ENCODE assay signal across 1 cellular context in the genomic region with DNA sequence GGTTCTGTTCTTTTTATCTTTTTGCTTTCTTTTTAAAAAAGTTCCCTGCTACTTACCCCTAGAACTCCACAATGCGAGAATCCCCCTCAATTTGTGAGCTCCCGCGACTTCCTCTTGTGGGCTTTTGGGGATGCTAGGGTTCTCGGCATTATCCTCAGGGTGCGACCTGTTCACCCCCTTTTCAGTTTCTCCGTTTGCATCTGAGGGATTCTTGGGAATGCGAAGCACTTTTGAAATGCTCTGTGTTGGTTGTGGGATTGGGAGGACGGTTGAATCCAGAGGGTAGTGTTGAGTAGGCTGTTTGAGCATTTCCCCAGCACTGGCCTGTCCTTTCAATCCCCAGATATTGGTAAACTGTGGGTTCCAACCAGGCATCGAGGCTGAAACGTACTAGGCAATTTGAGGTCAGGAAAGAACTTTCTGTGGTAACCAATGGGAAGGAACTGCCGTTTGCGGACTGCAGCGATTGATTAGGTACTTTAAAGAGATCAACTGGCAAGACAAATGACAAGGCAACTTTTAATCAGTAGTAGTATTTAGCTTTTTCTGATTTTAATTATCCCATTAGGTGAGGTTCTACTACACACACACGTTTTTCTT.
TF ChIP-seq lines count a peak whose summit lies in the region.

No MANE protein-coding gene starts in this region.

TF ChIP-seq in K562, 482 proteins besides CTCF, POLR2A, EP300 and RAD21 (continued from another document and continues in another):
- TF ChIP-seq, protein P1, sequence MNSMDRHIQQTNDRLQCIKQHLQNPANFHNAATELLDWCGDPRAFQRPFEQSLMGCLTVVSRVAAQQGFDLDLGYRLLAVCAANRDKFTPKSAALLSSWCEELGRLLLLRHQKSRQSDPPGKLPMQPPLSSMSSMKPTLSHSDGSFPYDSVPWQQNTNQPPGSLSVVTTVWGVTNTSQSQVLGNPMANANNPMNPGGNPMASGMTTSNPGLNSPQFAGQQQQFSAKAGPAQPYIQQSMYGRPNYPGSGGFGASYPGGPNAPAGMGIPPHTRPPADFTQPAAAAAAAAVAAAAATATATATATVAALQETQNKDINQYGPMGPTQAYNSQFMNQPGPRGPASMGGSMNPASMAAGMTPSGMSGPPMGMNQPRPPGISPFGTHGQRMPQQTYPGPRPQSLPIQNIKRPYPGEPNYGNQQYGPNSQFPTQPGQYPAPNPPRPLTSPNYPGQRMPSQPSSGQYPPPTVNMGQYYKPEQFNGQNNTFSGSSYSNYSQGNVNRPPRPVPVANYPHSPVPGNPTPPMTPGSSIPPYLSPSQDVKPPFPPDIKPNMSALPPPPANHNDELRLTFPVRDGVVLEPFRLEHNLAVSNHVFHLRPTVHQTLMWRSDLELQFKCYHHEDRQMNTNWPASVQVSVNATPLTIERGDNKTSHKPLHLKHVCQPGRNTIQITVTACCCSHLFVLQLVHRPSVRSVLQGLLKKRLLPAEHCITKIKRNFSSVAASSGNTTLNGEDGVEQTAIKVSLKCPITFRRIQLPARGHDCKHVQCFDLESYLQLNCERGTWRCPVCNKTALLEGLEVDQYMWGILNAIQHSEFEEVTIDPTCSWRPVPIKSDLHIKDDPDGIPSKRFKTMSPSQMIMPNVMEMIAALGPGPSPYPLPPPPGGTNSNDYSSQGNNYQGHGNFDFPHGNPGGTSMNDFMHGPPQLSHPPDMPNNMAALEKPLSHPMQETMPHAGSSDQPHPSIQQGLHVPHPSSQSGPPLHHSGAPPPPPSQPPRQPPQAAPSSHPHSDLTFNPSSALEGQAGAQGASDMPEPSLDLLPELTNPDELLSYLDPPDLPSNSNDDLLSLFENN (IDR thresholded peaks at IDR 0.05; ENCODE audit: low read depth in 2 of 2, low read length in 2 of 2), result no peak
- TF ChIP-seq, protein P2, sequence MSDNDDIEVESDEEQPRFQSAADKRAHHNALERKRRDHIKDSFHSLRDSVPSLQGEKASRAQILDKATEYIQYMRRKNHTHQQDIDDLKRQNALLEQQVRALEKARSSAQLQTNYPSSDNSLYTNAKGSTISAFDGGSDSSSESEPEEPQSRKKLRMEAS (CRISPR knock-in tag; IDR thresholded peaks at IDR 0.05), result no peak
- TF ChIP-seq ZNF830 (CRISPR knock-in tag; IDR thresholded peaks at IDR 0.05) (no peak), CXXC5 (CRISPR knock-in tag; IDR thresholded peaks at IDR 0.05) (0 out of 2 replicates have a peak, but pooled peaks have one; percentile 1), POLR3G (IDR thresholded peaks at IDR 0.05; ENCODE audit: extremely low read depth, insufficient read length, insufficient replicate concordance) (no peak), KAT7 (CRISPR knock-in tag; IDR thresholded peaks at IDR 0.05; ENCODE audit: borderline replicate concordance) (peak; percentile 39; the same call in 1 of the 2 replicates), NRF1 (conservative IDR thresholded peaks at IDR 0.05 in 1 of 2, IDR thresholded peaks at IDR 0.05 in 1 of 2) (no peak), MYBL2 (IDR thresholded peaks at IDR 0.05; ENCODE audit: low read depth) (0 out of 2 replicates have a peak, but pooled peaks have one; percentile 6), MYBL2 (CRISPR knock-in tag; IDR thresholded peaks at IDR 0.05; ENCODE audit: borderline replicate concordance) (no peak), KAT2B (IDR thresholded peaks at IDR 0.05; ENCODE audit: low read depth, low read length) (no peak), MAFF (IDR thresholded peaks at IDR 0.05; ENCODE audit: low read length) (peak; percentile 60; the same call in 1 of the 2 replicates), YY1 (IDR thresholded peaks at IDR 0.05; ENCODE audit: borderline replicate concordance in 1 of 3, control insufficient read depth in 1 of 3, extremely low read depth in 1 of 3, insufficient read depth in 3 of 3, insufficient read length in 1 of 3, insufficient replicate concordance in 2 of 3, low read depth in 1 of 3, low read length in 2 of 3) (no peak), OTX1 (CRISPR knock-in tag; IDR thresholded peaks at IDR 0.05) (0 out of 2 replicates have a peak, but pooled peaks have one; percentile 48), TAF9B (IDR thresholded peaks at IDR 0.05; ENCODE audit: partially characterized antibody) (peak; percentile 32), NCOR1 (IDR thresholded peaks at IDR 0.05) (peak; percentile 20; the same call in 1 of the 2 replicates), C11orf30 (IDR thresholded peaks at IDR 0.05; ENCODE audit: low read depth) (0 out of 2 replicates have a peak, but pooled peaks have one; percentile 22), BRD9 (IDR thresholded peaks at IDR 0.05; ENCODE audit: low read depth, partially characterized antibody) (peak; percentile 31), ZNF316 (IDR thresholded peaks at IDR 0.05) (peak; percentile 63), TBP (optimal IDR thresholded peaks at IDR 0.05; ENCODE audit: low read depth, low read length) (peak; percentile 57), RBFOX2 (IDR thresholded peaks at IDR 0.05; ENCODE audit: low read depth, low read length) (no peak), THRAP3 (IDR thresholded peaks at IDR 0.05; ENCODE audit: borderline replicate concordance) (no peak), RNF2 (IDR thresholded peaks at IDR 0.05) (0 out of 2 replicates have a peak, but pooled peaks have one; percentile 10), TAF7 (tag; IDR thresholded peaks at IDR 0.05) (0 out of 2 replicates have a peak, but pooled peaks have one; percentile 35), ZKSCAN1 (IDR thresholded peaks at IDR 0.05; ENCODE audit: low read depth, low read length) (no peak), ZBTB17 (CRISPR knock-in tag; IDR thresholded peaks at IDR 0.05) (0 out of 2 replicates have a peak, but pooled peaks have one; percentile 29), TEAD4 (IDR thresholded peaks at IDR 0.05; ENCODE audit: low read length) (0 out of 2 replicates have a peak, but pooled peaks have one; percentile 12), TEAD4 (CRISPR knock-in tag; IDR thresholded peaks at IDR 0.05; ENCODE audit: borderline replicate concordance) (no peak), HDAC1 (IDR thresholded peaks at IDR 0.05) (peak in 1 of 2 experiments; percentile 8; a peak in 1 of 4 replicates), NBN (IDR thresholded peaks at IDR 0.05; ENCODE audit: low read depth) (no peak), PRMT5 (CRISPR knock-in tag; IDR thresholded peaks at IDR 0.05) (no peak), ZFPM2 (CRISPR knock-in tag; IDR thresholded peaks at IDR 0.05) (no peak)
- TF ChIP-seq, protein P3, sequence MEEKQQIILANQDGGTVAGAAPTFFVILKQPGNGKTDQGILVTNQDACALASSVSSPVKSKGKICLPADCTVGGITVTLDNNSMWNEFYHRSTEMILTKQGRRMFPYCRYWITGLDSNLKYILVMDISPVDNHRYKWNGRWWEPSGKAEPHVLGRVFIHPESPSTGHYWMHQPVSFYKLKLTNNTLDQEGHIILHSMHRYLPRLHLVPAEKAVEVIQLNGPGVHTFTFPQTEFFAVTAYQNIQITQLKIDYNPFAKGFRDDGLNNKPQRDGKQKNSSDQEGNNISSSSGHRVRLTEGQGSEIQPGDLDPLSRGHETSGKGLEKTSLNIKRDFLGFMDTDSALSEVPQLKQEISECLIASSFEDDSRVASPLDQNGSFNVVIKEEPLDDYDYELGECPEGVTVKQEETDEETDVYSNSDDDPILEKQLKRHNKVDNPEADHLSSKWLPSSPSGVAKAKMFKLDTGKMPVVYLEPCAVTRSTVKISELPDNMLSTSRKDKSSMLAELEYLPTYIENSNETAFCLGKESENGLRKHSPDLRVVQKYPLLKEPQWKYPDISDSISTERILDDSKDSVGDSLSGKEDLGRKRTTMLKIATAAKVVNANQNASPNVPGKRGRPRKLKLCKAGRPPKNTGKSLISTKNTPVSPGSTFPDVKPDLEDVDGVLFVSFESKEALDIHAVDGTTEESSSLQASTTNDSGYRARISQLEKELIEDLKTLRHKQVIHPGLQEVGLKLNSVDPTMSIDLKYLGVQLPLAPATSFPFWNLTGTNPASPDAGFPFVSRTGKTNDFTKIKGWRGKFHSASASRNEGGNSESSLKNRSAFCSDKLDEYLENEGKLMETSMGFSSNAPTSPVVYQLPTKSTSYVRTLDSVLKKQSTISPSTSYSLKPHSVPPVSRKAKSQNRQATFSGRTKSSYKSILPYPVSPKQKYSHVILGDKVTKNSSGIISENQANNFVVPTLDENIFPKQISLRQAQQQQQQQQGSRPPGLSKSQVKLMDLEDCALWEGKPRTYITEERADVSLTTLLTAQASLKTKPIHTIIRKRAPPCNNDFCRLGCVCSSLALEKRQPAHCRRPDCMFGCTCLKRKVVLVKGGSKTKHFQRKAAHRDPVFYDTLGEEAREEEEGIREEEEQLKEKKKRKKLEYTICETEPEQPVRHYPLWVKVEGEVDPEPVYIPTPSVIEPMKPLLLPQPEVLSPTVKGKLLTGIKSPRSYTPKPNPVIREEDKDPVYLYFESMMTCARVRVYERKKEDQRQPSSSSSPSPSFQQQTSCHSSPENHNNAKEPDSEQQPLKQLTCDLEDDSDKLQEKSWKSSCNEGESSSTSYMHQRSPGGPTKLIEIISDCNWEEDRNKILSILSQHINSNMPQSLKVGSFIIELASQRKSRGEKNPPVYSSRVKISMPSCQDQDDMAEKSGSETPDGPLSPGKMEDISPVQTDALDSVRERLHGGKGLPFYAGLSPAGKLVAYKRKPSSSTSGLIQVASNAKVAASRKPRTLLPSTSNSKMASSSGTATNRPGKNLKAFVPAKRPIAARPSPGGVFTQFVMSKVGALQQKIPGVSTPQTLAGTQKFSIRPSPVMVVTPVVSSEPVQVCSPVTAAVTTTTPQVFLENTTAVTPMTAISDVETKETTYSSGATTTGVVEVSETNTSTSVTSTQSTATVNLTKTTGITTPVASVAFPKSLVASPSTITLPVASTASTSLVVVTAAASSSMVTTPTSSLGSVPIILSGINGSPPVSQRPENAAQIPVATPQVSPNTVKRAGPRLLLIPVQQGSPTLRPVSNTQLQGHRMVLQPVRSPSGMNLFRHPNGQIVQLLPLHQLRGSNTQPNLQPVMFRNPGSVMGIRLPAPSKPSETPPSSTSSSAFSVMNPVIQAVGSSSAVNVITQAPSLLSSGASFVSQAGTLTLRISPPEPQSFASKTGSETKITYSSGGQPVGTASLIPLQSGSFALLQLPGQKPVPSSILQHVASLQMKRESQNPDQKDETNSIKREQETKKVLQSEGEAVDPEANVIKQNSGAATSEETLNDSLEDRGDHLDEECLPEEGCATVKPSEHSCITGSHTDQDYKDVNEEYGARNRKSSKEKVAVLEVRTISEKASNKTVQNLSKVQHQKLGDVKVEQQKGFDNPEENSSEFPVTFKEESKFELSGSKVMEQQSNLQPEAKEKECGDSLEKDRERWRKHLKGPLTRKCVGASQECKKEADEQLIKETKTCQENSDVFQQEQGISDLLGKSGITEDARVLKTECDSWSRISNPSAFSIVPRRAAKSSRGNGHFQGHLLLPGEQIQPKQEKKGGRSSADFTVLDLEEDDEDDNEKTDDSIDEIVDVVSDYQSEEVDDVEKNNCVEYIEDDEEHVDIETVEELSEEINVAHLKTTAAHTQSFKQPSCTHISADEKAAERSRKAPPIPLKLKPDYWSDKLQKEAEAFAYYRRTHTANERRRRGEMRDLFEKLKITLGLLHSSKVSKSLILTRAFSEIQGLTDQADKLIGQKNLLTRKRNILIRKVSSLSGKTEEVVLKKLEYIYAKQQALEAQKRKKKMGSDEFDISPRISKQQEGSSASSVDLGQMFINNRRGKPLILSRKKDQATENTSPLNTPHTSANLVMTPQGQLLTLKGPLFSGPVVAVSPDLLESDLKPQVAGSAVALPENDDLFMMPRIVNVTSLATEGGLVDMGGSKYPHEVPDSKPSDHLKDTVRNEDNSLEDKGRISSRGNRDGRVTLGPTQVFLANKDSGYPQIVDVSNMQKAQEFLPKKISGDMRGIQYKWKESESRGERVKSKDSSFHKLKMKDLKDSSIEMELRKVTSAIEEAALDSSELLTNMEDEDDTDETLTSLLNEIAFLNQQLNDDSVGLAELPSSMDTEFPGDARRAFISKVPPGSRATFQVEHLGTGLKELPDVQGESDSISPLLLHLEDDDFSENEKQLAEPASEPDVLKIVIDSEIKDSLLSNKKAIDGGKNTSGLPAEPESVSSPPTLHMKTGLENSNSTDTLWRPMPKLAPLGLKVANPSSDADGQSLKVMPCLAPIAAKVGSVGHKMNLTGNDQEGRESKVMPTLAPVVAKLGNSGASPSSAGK (IDR thresholded peaks at IDR 0.05), result no peak
- TF ChIP-seq, protein P4, sequence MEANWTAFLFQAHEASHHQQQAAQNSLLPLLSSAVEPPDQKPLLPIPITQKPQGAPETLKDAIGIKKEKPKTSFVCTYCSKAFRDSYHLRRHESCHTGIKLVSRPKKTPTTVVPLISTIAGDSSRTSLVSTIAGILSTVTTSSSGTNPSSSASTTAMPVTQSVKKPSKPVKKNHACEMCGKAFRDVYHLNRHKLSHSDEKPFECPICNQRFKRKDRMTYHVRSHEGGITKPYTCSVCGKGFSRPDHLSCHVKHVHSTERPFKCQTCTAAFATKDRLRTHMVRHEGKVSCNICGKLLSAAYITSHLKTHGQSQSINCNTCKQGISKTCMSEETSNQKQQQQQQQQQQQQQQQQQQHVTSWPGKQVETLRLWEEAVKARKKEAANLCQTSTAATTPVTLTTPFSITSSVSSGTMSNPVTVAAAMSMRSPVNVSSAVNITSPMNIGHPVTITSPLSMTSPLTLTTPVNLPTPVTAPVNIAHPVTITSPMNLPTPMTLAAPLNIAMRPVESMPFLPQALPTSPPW (CRISPR knock-in tag; IDR thresholded peaks at IDR 0.05), result peak; percentile 41; the same call in 1 of the 2 replicates
- TF ChIP-seq, protein P5, sequence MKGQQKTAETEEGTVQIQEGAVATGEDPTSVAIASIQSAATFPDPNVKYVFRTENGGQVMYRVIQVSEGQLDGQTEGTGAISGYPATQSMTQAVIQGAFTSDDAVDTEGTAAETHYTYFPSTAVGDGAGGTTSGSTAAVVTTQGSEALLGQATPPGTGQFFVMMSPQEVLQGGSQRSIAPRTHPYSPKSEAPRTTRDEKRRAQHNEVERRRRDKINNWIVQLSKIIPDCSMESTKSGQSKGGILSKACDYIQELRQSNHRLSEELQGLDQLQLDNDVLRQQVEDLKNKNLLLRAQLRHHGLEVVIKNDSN (CRISPR knock-in tag; IDR thresholded peaks at IDR 0.05), result no peak
- TF ChIP-seq, protein P6, sequence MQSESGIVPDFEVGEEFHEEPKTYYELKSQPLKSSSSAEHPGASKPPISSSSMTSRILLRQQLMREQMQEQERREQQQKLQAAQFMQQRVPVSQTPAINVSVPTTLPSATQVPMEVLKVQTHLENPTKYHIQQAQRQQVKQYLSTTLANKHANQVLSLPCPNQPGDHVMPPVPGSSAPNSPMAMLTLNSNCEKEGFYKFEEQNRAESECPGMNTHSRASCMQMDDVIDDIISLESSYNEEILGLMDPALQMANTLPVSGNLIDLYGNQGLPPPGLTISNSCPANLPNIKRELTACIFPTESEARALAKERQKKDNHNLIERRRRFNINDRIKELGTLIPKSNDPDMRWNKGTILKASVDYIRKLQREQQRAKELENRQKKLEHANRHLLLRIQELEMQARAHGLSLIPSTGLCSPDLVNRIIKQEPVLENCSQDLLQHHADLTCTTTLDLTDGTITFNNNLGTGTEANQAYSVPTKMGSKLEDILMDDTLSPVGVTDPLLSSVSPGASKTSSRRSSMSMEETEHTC (IDR thresholded peaks at IDR 0.05), result no peak
